ENCODE assay signal across 8 cellular contexts in the genomic region with DNA sequence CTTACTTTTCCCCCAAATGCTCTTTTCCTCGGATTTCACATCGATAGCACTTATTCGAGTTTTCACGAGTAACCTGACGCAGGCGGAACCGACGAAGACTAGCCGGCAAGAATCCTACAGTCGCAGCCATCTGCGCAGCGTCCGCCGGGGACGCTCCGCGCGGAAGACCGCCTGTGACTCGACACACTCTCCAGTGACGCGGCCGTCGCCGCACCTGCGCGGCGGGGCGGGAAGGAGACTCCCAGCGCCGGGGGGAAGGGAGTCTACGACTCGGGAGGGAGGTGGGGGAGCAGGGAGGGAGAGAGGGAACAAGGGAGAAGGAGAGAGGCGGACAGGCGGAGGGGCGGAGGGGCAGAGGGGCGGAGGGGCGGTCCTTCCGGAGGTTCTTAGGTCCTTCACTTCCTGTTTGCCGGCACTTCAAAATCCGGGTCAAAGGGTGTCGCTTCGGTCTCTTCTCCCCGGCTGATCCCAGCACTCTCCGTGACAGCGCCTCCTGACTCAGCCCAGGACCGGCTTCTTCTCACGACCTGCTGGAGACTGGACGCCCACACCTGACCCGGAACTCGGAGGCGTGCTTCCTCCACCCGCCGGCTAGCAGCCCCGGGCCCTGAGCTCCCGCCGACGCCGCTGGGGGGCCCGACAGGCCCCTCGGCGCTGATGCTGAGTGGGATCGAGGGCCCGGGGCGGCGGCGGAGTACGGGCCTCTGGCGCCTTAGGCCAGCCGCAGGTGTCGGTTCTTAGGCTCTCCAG. TPM values are rescaled to one million over a fixed set of nuclear protein-coding genes. Genes with fewer than 3 reads are reported as not detected.
DNase-seq lines count a peak whose midpoint lies in the region; ATAC-seq and TF ChIP-seq lines count a peak whose summit lies in the region.

TSS of gene USP38 (plus strand) at position 415 of the 750 bp plus-strand sequence. CDS start 534 bp downstream, outside the sequence.

- peak in 33 of 56 donors; percentile 2 to 63 (median 28) for TF ChIP-seq CTCF in dorsolateral prefrontal cortex (IDR thresholded peaks at IDR 0.05 in 54 of 56, conservative IDR thresholded peaks at IDR 0.05 in 2 of 56; ENCODE audit: low read depth in 1 of 56, partially characterized antibody in 56 of 56)
- no peak for TF ChIP-seq CTCF in lower leg skin (IDR thresholded peaks at IDR 0.05)

- H3K4me3 Mint-ChIP-seq in activated CD4-positive, alpha-beta memory T cell treated with anti-CD3 and anti-CD28 coated beads for 36 hours = peak within 1 kb of the TSS; percentile 87

- no peaks in the 10 kb centered on the region for H3K9me3 Mint-ChIP-seq in activated CD4-positive, alpha-beta memory T cell treated with anti-CD3 and anti-CD28 coated beads for 36 hours

- intact Hi-C loops in activated CD4-positive, alpha-beta memory T cell treated with anti-CD3 and anti-CD28 coated beads for 36 hours (cut with micrococcal nuclease) = loop anchor here (1.0 to 10.0 kb wide), 9 partner anchors 174 to 1990 kb away; partner anchors contain the start of genes IL15, INPP4B and SMARCA5
- intact Hi-C loops in dorsolateral prefrontal cortex (cut with DNase I) = loop anchor here (10.0 kb wide), 2 partner anchors 150 to 330 kb away; partner anchors contain the start of genes SMARCA5 (in 2 of the 2) and GAB1 (in 1 of the 2)
- intact Hi-C loops in lower leg skin (cut with DNase I; ENCODE audit: low total_unique reads) = no loop called here

- CTCF ChIA-PET in activated CD4-positive, alpha-beta memory T cell treated with anti-CD3 and anti-CD28 coated beads for 36 hours (lab: Charles Lee) = interaction anchor here (0.7 kb wide), 1 partner anchor 341 kb away, joined by 3 read pairs; no protein-coding TSS in a partner anchor

- 0% methylated on average over 33 to 42 of the region's 71 CpGs for WGBS in lower leg skin, 2 donors

- ATAC-seq in GM19395 (IDR thresholded peaks at IDR 0.05; ENCODE audit: unreplicated experiment) (peak; percentile 79), HG03565 (IDR thresholded peaks at IDR 0.05; ENCODE audit: unreplicated experiment) (peak; percentile 65)

- peak; percentile 97 for DNase-seq in CD1c-positive myeloid dendritic cell (ENCODE audit: extremely low spot score)
- DNase-seq in NCI-H774 (lab: John Stamatoyannopoulos, UW) = peak; percentile 84
- DNase-seq in activated CD4-positive, alpha-beta memory T cell treated with anti-CD3 and anti-CD28 coated beads for 36 hours = peak; percentile 96
- DNase-seq in dorsolateral prefrontal cortex = peak; percentile 79 to 95 (median 91)
- DNase-seq in lower leg skin (ENCODE audit: low spot score in 2 of 2) = peak; percentile 91 to 98
- peak; percentile 80 to 90 for DNase-seq in stimulated activated CD4-positive, alpha-beta T cell treated with anti-CD3 and anti-CD28 coated beads, Interleukin-4, amount 100 ng/mL, for 48 hours (ENCODE audit: low read depth in 2 of 2)

- H3K27me3 ChIP-seq in dorsolateral prefrontal cortex = no peaks in the 10 kb centered on the region

- TF ChIP-seq POLR2A in lower leg skin (IDR thresholded peaks at IDR 0.05) = no peak

- H3K27ac ChIP-seq in dorsolateral prefrontal cortex = peak within 1 kb of the TSS; percentile 57 to 96 (median 90)

- H3K4me3 ChIP-seq in dorsolateral prefrontal cortex = peak within 1 kb of the TSS; percentile 66 to 99 (median 91)
- peak within 1 kb of the TSS; percentile 95 for H3K4me3 ChIP-seq in lower leg skin (ENCODE audit: low read depth, poor library complexity, severe bottlenecking)

- peaks cover 28% of the 10 kb centered on the region for H3K36me3 Mint-ChIP-seq in activated CD4-positive, alpha-beta memory T cell treated with anti-CD3 and anti-CD28 coated beads for 36 hours

- peak within 1 kb of the TSS; percentile 94 for H3K27ac Mint-ChIP-seq in activated CD4-positive, alpha-beta memory T cell treated with anti-CD3 and anti-CD28 coated beads for 36 hours

- POLR2A ChIA-PET in activated CD4-positive, alpha-beta memory T cell treated with anti-CD3 and anti-CD28 coated beads for 36 hours (lab: Charles Lee) = interaction anchor here (0.8 to 1.0 kb wide), 2 partner anchors 329 kb away, joined by 3 to 4 read pairs; partner anchors contain the start of gene SMARCA5

- H3K27me3 Mint-ChIP-seq in activated CD4-positive, alpha-beta memory T cell treated with anti-CD3 and anti-CD28 coated beads for 36 hours = no peaks in the 10 kb centered on the region

- peaks cover 30% of the 10 kb centered on the region for H3K4me1 Mint-ChIP-seq in activated CD4-positive, alpha-beta memory T cell treated with anti-CD3 and anti-CD28 coated beads for 36 hours (ENCODE audit: low read depth)

RNA-seq across cellular contexts. Expression of gene USP38, which starts in this region (rescaled TPM):
- 10 to 100 TPM; 21.7 to 22.0 TPM for total RNA-seq in activated CD4-positive, alpha-beta memory T cell treated with anti-CD3 and anti-CD28 coated beads for 36 hours
- 10 to 100 TPM; 13.4 to 24.2 (median 17.7) TPM for total RNA-seq in dorsolateral prefrontal cortex
- total RNA-seq in lower leg skin = 10 to 100 TPM; 27.8 to 31.6 (median 30.6) TPM

Comparison
In these comparisons a context has a peak if more than half of its experiments do, and no peak if none do; other contexts are left out.
1. Peak in every context shown above with its lines: DNase-seq, ATAC-seq, H3K4me3 ChIP-seq and H3K27ac ChIP-seq.
2. CTCF ChIP-seq: peak in dorsolateral prefrontal cortex (33 of 56); none in lower leg skin (0 of 3).